In genomic region chr1:110408488-110408887, GRCh38 we compare ENCODE assay signal across 1 cellular context.
TF ChIP-seq lines count a peak whose summit lies in the region.

No MANE protein-coding gene starts in this region.

TF ChIP-seq in K562, 482 proteins besides CTCF, POLR2A, EP300 and RAD21 (continued from another document):
- TF ChIP-seq AFF1 (IDR thresholded peaks at IDR 0.05; ENCODE audit: low read depth in 1 of 2, partially characterized antibody in 2 of 2): no peak
- TF ChIP-seq SP2 (IDR thresholded peaks at IDR 0.05; ENCODE audit: extremely low read depth, low read depth, low read length, poor library complexity, severe bottlenecking): no peak
- TF ChIP-seq ETS1 (conservative IDR thresholded peaks at IDR 0.05; ENCODE audit: control insufficient read depth, low read depth, low read length): no peak
- peak; percentile 44 for TF ChIP-seq RBM25 (IDR thresholded peaks at IDR 0.05; ENCODE audit: low read depth, low read length, severe bottlenecking)
- no peak for TF ChIP-seq FOXJ3 (CRISPR knock-in tag; IDR thresholded peaks at IDR 0.05)
- no peak for TF ChIP-seq ZC3H4 (CRISPR knock-in tag; IDR thresholded peaks at IDR 0.05; ENCODE audit: borderline replicate concordance)
- no peak for TF ChIP-seq CHCHD3 (CRISPR knock-in tag; IDR thresholded peaks at IDR 0.05)
- TF ChIP-seq AFF4 (CRISPR knock-in tag; IDR thresholded peaks at IDR 0.05): no peak
- TF ChIP-seq SFPQ (IDR thresholded peaks at IDR 0.05; ENCODE audit: low read depth, low read length): no peak
- no peak for TF ChIP-seq DIDO1 (tag; IDR thresholded peaks at IDR 0.05; ENCODE audit: low read depth)
- TF ChIP-seq ZNF717 (CRISPR knock-in tag; IDR thresholded peaks at IDR 0.05): no peak
- TF ChIP-seq BMI1 (IDR thresholded peaks at IDR 0.05; ENCODE audit: low read length): no peak
- no peak for TF ChIP-seq WHSC1 (IDR thresholded peaks at IDR 0.05; ENCODE audit: low read length)
- no peak for TF ChIP-seq MLLT1 (IDR thresholded peaks at IDR 0.05)
- no peak for TF ChIP-seq GTF2F1 (IDR thresholded peaks at IDR 0.05; ENCODE audit: low read depth, low read length)
- no peak for TF ChIP-seq ATF1 (CRISPR knock-in tag; IDR thresholded peaks at IDR 0.05)
- TF ChIP-seq ATF1 (tag; IDR thresholded peaks at IDR 0.05): no peak
- TF ChIP-seq JUND (IDR thresholded peaks at IDR 0.05; ENCODE audit: borderline replicate concordance, low read depth, low read length): peak; percentile 64; the same call in 1 of the 2 replicates
- peak; percentile 49; the same call in 1 of the 3 replicates for TF ChIP-seq JUND (tag; IDR thresholded peaks at IDR 0.05; ENCODE audit: borderline replicate concordance, low read depth, low read length)
- no peak for TF ChIP-seq NCOA6 (IDR thresholded peaks at IDR 0.05)
- no peak for TF ChIP-seq TBL1XR1 (IDR thresholded peaks at IDR 0.05; ENCODE audit: low read length in 2 of 2)
- peak; percentile 32 for TF ChIP-seq NFE2 (IDR thresholded peaks at IDR 0.05; ENCODE audit: low read depth)
- no peak for TF ChIP-seq FOXK2 (conservative IDR thresholded peaks at IDR 0.05 in 1 of 2, IDR thresholded peaks at IDR 0.05 in 1 of 2; ENCODE audit: low read depth in 2 of 2)
- no peak for TF ChIP-seq ZNF764 (CRISPR knock-in tag; IDR thresholded peaks at IDR 0.05; ENCODE audit: low read depth)
- no peak for TF ChIP-seq HES1 (IDR thresholded peaks at IDR 0.05; ENCODE audit: low read depth)
- TF ChIP-seq ELF4 (CRISPR knock-in tag; IDR thresholded peaks at IDR 0.05): no peak
